8 cellular contexts compared by ENCODE assay signal in genomic region chr17:82021728-82022309, GRCh38. TPM values are rescaled to one million over a fixed set of nuclear protein-coding genes. Genes with fewer than 3 reads are reported as not detected.
DNase-seq lines count a peak whose midpoint lies in the region; ATAC-seq and TF ChIP-seq lines count a peak whose summit lies in the region.

No MANE protein-coding gene starts in this region.

- no peaks in the 10 kb centered on the region for H3K27me3 Mint-ChIP-seq in activated naive CD8-positive, alpha-beta T cell

- peaks cover 13% of the 10 kb centered on the region for H3K4me1 Mint-ChIP-seq in activated naive CD8-positive, alpha-beta T cell (ENCODE audit: low read depth)

- TF ChIP-seq POLR2A in lower leg skin (IDR thresholded peaks at IDR 0.05): no peak

- peak overlapping the region; percentile 89 for H3K4me3 ChIP-seq in lower leg skin (ENCODE audit: low read depth, poor library complexity, severe bottlenecking)
- peak overlapping the region; percentile 98 for H3K4me3 ChIP-seq in upper lobe of right lung

- peaks cover 20% of the 10 kb centered on the region for H3K4me1 ChIP-seq in upper lobe of right lung

- H3K4me3 Mint-ChIP-seq in activated naive CD8-positive, alpha-beta T cell: peak overlapping the region; percentile 92

- WGBS in lower leg skin, 2 donors: 9 to 18% methylated on average over 13 to 15 of the region's 15 CpGs

- H3K27ac ChIP-seq in upper lobe of right lung: peak overlapping the region; percentile 78

- H3K27ac Mint-ChIP-seq in activated naive CD8-positive, alpha-beta T cell: peak overlapping the region; percentile 72

- peak; percentile 29 to 36 for DNase-seq in stimulated activated CD4-positive, alpha-beta T cell treated with anti-CD3 and anti-CD28 coated beads, Interleukin-2, amount 100 ng/mL, for 24 hours
- DNase-seq in stimulated activated CD4-positive, alpha-beta T cell treated with anti-CD3 and anti-CD28 coated beads, Interleukin-12 subunit alpha, Interleukin-12 subunit beta, amount 100 ng/mL, for 4 hours: no peak
- DNase-seq in lower leg skin (ENCODE audit: low spot score in 2 of 2): no peak
- DNase-seq in upper lobe of right lung: no peak
- no peak for DNase-seq in mucosa of gallbladder (ENCODE audit: low spot score)
- DNase-seq in CD1c-positive myeloid dendritic cell (ENCODE audit: extremely low spot score): no peak

- no peaks in the 10 kb centered on the region for H3K9me3 ChIP-seq in upper lobe of right lung

- H3K36me3 ChIP-seq in upper lobe of right lung: no peaks in the 10 kb centered on the region

- TF ChIP-seq CTCF in lower leg skin (IDR thresholded peaks at IDR 0.05): no peak
- TF ChIP-seq CTCF in upper lobe of right lung (IDR thresholded peaks at IDR 0.05): no peak

- no peaks in the 10 kb centered on the region for H3K9me3 Mint-ChIP-seq in activated naive CD8-positive, alpha-beta T cell (ENCODE audit: low read depth)

- H3K36me3 Mint-ChIP-seq in activated naive CD8-positive, alpha-beta T cell: peaks cover 2% of the 10 kb centered on the region

- no peaks in the 10 kb centered on the region for H3K27me3 ChIP-seq in upper lobe of right lung

- intact Hi-C loops in lower leg skin (cut with DNase I; ENCODE audit: low total_unique reads): no loop called here
- intact Hi-C loops in upper lobe of right lung (cut with DNase I): loop anchor here (2.0 kb wide), 1 partner anchor 63 kb away; no protein-coding TSS in a partner anchor

- no peak for ATAC-seq in upper lobe of right lung
- no peak for ATAC-seq in GM21825 (IDR thresholded peaks at IDR 0.05; ENCODE audit: unreplicated experiment)

RNA-seq across cellular contexts. Expression of gene CENPX, which starts 0.9 kb away (rescaled TPM):
- total RNA-seq in lower leg skin (10 to 100 TPM; 64.8 to 79.7 (median 71.2) TPM), upper lobe of right lung (40.2 TPM), mucosa of gallbladder (43.4 TPM)

RNA-seq across cellular contexts. Expression of gene LRRC45, which starts 1.3 kb away (rescaled TPM):
- total RNA-seq in lower leg skin (10 to 100 TPM; 16.7 to 18.3 (median 17.6) TPM), upper lobe of right lung (12.2 TPM), mucosa of gallbladder (26.4 TPM)

RNA-seq across cellular contexts. Expression of gene RAC3, which starts 9.7 kb away (rescaled TPM):
- total RNA-seq in lower leg skin: 10 to 100 TPM in 2 of 4 donors, 1 to 10 TPM in 2; 8.2 to 16.8 (median 10.0) TPM
- total RNA-seq in upper lobe of right lung: 3.4 TPM
- 8.9 TPM for total RNA-seq in mucosa of gallbladder

RNA-seq across cellular contexts. Expression of gene DCXR, which starts 15.7 kb away (rescaled TPM):
- 100 to 1,000 TPM; 124 to 199 (median 149) TPM for total RNA-seq in lower leg skin
- total RNA-seq in upper lobe of right lung: 143 TPM
- 102 TPM for total RNA-seq in mucosa of gallbladder

RNA-seq across cellular contexts. Expression of gene RFNG, which starts 29.8 kb away (rescaled TPM):
- total RNA-seq in lower leg skin (10 to 100 TPM; 44.8 to 83.7 (median 50.9) TPM), upper lobe of right lung (38.5 TPM), mucosa of gallbladder (51.6 TPM)

Comparison
In these comparisons a context has a peak if more than half of its experiments do, and no peak if none do; other contexts are left out.
1. DNase-seq: peak in stimulated activated CD4-positive, alpha-beta T cell treated with anti-CD3 and anti-CD28 coated beads, Interleukin-2, amount 100 ng/mL, for 24 hours (2 of 2); none in stimulated activated CD4-positive, alpha-beta T cell treated with anti-CD3 and anti-CD28 coated beads, Interleukin-12 subunit alpha, Interleukin-12 subunit beta, amount 100 ng/mL, for 4 hours (single experiment), lower leg skin (0 of 2), upper lobe of right lung (single experiment), mucosa of gallbladder (single experiment) and CD1c-positive myeloid dendritic cell (single experiment).